28 cellular contexts compared by ENCODE assay signal in the genomic region with DNA sequence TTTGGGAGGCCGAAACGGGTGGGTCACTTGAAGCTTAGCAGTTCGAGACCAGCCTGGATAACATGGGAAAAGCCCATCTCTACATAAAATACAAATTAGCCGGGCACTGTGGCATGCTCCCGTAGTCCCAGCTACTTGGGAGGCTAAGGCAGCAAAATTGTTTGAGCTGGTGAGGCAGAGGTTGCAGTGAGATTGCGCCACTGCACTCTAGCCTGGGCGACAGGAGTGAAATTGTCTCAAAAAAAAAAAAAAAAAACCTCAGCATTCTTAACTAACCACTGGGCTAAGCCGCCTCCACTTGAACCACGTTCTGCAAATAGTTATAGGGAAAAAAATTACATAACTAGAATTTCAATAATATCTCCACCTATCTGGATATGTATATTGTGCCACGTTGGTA. TPM values are rescaled to one million over a fixed set of nuclear protein-coding genes. Genes with fewer than 3 reads are reported as not detected.
DNase-seq lines count a peak whose midpoint lies in the region; ATAC-seq and TF ChIP-seq lines count a peak whose summit lies in the region.
"Had no signal": no experiment of that assay in that cellular context is flagged by ENCODE, and none has a peak within 500 bp of the region (broad histone marks: within the 10 kb centered on the region; RNA-seq: fewer than 3 reads in every experiment).

No MANE protein-coding gene starts in this region.

- peak overlapping the region; percentile 92; the same call in 1 of the 2 replicates for H3K4me3 ChIP-seq in GM23338
- H3K4me3 ChIP-seq in iPS-15b (ENCODE audit: low read depth, low read length), result peak overlapping the region; percentile 85
- no peak overlapping the region for H3K4me3 ChIP-seq in trophoblast cell (ENCODE audit: low read depth, low read length)
- H3K4me3 ChIP-seq: PC-9, SJCRH30 had no signal

- H3K36me3 ChIP-seq in GM23338 (ENCODE audit: insufficient read depth), result no peaks in the 10 kb centered on the region; the same call in 1 of the 2 replicates
- peaks cover 16% of the 10 kb centered on the region for H3K36me3 ChIP-seq in iPS-15b (ENCODE audit: control insufficient read depth, insufficient read depth, low read length)
- H3K36me3 ChIP-seq in trophoblast cell (ENCODE audit: control insufficient read depth in 1 of 2, insufficient read depth in 2 of 2, low read length in 2 of 2), result peaks cover 7% of the 10 kb centered on the region in 2 experiments
- H3K36me3 ChIP-seq: SJCRH30 had no signal

- no peak overlapping the region for H4K91ac ChIP-seq in trophoblast cell (ENCODE audit: low read depth, low read length)

- H3K9ac ChIP-seq in iPS-15b (ENCODE audit: low read depth, low read length), result no peak overlapping the region
- H3K9ac ChIP-seq in trophoblast cell (ENCODE audit: low read length), result no peak overlapping the region

- peaks cover 40% of the 10 kb centered on the region for H3K27me3 ChIP-seq in GM23338 (ENCODE audit: insufficient read depth)
- H3K27me3 ChIP-seq in iPS-15b (ENCODE audit: control insufficient read depth, insufficient read depth, low read length), result peaks cover 20% of the 10 kb centered on the region
- H3K27me3 ChIP-seq in trophoblast cell (ENCODE audit: insufficient read depth, low read length), result no peaks in the 10 kb centered on the region

- no peak overlapping the region for H4K8ac ChIP-seq in trophoblast cell (ENCODE audit: low read depth, low read length)

- H3K4me1 Mint-ChIP-seq in GM23338, result peaks cover 20% of the 10 kb centered on the region

- no peaks in the 10 kb centered on the region for H3K9me2 ChIP-seq in GM23338 (ENCODE audit: insufficient read depth)

- no peaks in the 10 kb centered on the region; the same call in 2 of the 3 replicates for H3K9me3 Mint-ChIP-seq in GM23338

- H2AK5ac ChIP-seq in trophoblast cell (ENCODE audit: low read length), result no peak overlapping the region

- H2BK5ac ChIP-seq in trophoblast cell (ENCODE audit: low read depth, low read length, poor library complexity), result no peak overlapping the region

- peaks cover 33% of the 10 kb centered on the region for H3K79me2 ChIP-seq in GM23338 (replicated peaks; ENCODE audit: insufficient read depth)
- peaks cover 9% of the 10 kb centered on the region for H3K79me2 ChIP-seq in trophoblast cell (ENCODE audit: control insufficient read depth, insufficient read depth, low read length, poor library complexity)

- no peak overlapping the region for H3K18ac ChIP-seq in trophoblast cell (ENCODE audit: low read length)

- peaks cover 15% of the 10 kb centered on the region; the same call in 1 of the 2 replicates for H4K20me1 ChIP-seq in GM23338 (replicated peaks; ENCODE audit: insufficient read depth)

- no peak for TF ChIP-seq CTCF in GM23338 (conservative IDR thresholded peaks at IDR 0.05; ENCODE audit: low read depth in 2 of 2)

- H3K4ac ChIP-seq in trophoblast cell (ENCODE audit: low read depth, low read length), result no peak overlapping the region

- peaks cover 4% of the 10 kb centered on the region for H3K79me1 ChIP-seq in trophoblast cell (ENCODE audit: low read length)

- no peak for DNase-seq in GM23338 (ENCODE audit: low spot score)
- DNase-seq in MV-4-11 (lab: John Stamatoyannopoulos, UW), result peak; percentile 35
- DNase-seq in trophoblast cell, result peak; percentile 22 to 44
- DNase-seq in NAMALWA (ENCODE audit: low spot score), result no peak
- DNase-seq in KG1 (lab: John Stamatoyannopoulos, UW), result no peak
- DNase-seq: DMS153; DND-41; GOT3; KBM-7; MM.1S; NCI-H1092; NCI-H146; NCI-H1930; NCI-H2107; NCI-H524; NCI-H748 treated with DMSO at 0.1 percent for 48 hours; NK-92 treated with Interleukin-12 subunit alpha and Interleukin-12 subunit beta, amount 100 ng/mL, for 24 hours; PC-9; SJCRH30 had no signal

- no peak for ATAC-seq in GM23338
- no peak for ATAC-seq in HG03442 (IDR thresholded peaks at IDR 0.05; ENCODE audit: unreplicated experiment)
- ATAC-seq: HCT116, Right ventricle myocardium inferior, SK-N-SH treated with all-trans-retinoic acid at 6 μM for 48 hours had no signal

- no peak overlapping the region for H3K23ac ChIP-seq in trophoblast cell (ENCODE audit: low read length)

- no peak overlapping the region for H2BK12ac ChIP-seq in trophoblast cell (ENCODE audit: low read length)

- no peak overlapping the region for H3K27ac ChIP-seq in GM23338 (ENCODE audit: low read depth)
- no peak overlapping the region for H3K27ac ChIP-seq in trophoblast cell (ENCODE audit: low read depth, low read length)
- H3K27ac ChIP-seq: PC-9, SJCRH30 had no signal

- peak overlapping the region; percentile 95 for H3K4me2 ChIP-seq in GM23338
- peak overlapping the region; percentile 4 for H3K4me2 ChIP-seq in trophoblast cell (ENCODE audit: low read length)
- H3K4me2 ChIP-seq: PC-9 had no signal

- H3F3A ChIP-seq in GM23338 (replicated peaks; ENCODE audit: low read depth), result no peaks in the 10 kb centered on the region; the same call in 1 of the 2 replicates

- H3K4me1 ChIP-seq in GM23338 (ENCODE audit: insufficient read depth) (peaks cover 22% of the 10 kb centered on the region), iPS-15b (ENCODE audit: control insufficient read depth, insufficient read depth, low read length) (peaks cover 8% of the 10 kb centered on the region), trophoblast cell (ENCODE audit: control insufficient read depth in 1 of 2, insufficient read depth in 2 of 2, low read length in 2 of 2) (no peaks in the 10 kb centered on the region)
- H3K4me1 ChIP-seq: SJCRH30 had no signal

- peak overlapping the region; percentile 47 for H3K4me3 Mint-ChIP-seq in GM23338

- H3K9me3 ChIP-seq in iPS-15b (ENCODE audit: control insufficient read depth, insufficient read depth, low read length), result no peaks in the 10 kb centered on the region
- no peaks in the 10 kb centered on the region for H3K9me3 ChIP-seq in trophoblast cell (ENCODE audit: insufficient read depth, low read depth, low read length)
- H3K9me3 ChIP-seq: SJCRH30 had no signal

- H2AFZ ChIP-seq in GM23338 (no peak overlapping the region), trophoblast cell (ENCODE audit: insufficient read depth, low read length, poor library complexity) (no peak overlapping the region)
- H2AFZ ChIP-seq: PC-9 had no signal

- H3K14ac ChIP-seq in trophoblast cell (ENCODE audit: low read length), result no peak overlapping the region

- H3K27ac Mint-ChIP-seq in GM23338, result no peak overlapping the region

- no CpG with 5 or more reads among the region's 10 CpGs for WGBS in trophoblast cell (ENCODE audit: extremely low coverage, insufficient coverage, insufficient read length)

- H4K12ac ChIP-seq in trophoblast cell (ENCODE audit: low read depth, low read length), result no peak overlapping the region

- H3K36me3 Mint-ChIP-seq in GM23338 (ENCODE audit: low read depth), result peaks cover 25% of the 10 kb centered on the region

- H2BK120ac ChIP-seq in trophoblast cell (ENCODE audit: insufficient read depth, low read length, poor library complexity), result no peak overlapping the region

- H3K27me3 Mint-ChIP-seq in GM23338 (ENCODE audit: insufficient read depth, low read depth, poor library complexity), result peaks cover 30% of the 10 kb centered on the region

TF ChIP-seq in GM23338, 12 proteins besides CTCF, POLR2A, EP300 and RAD21 (continues in another document):
- TF ChIP-seq POLR2AphosphoS5 (IDR thresholded peaks at IDR 0.05; ENCODE audit: low read depth), result no peak

RNA-seq across cellular contexts. Expression of a gene that starts 2.3 kb away (rescaled TPM):
- total RNA-seq in GM23338 (2014; rRNA removed; shearing (Covaris generic)), result 11.8 and 13.3 TPM in 2 replicates
- polyA plus RNA-seq in GM23338 (2016; fragmentation: Nextera tagmentation; extraction: Ambion mirVana), result 0.71 and 1.1 TPM in 2 replicates
- polyA plus RNA-seq in trophoblast cell (2013), result 51.2 and 54.5 TPM in 2 replicates
- total RNA-seq: A172, HT-29, PC-9, Right ventricle myocardium inferior, RPMI7951, SJCRH30 had no signal
- polyA plus RNA-seq: BJ had no signal

Comparison
In these comparisons a context has a peak if more than half of its experiments do, and no peak if none do; other contexts are left out.
1. DNase-seq: peak in MV-4-11 (single experiment) and trophoblast cell (2 of 2); none in GM23338 (single experiment), NAMALWA (single experiment) and KG1 (single experiment).